Comparison of ENCODE assay signal across 8 cellular contexts in genomic region chr1:22025368-22026154, GRCh38. TPM values are rescaled to one million over a fixed set of nuclear protein-coding genes. Genes with fewer than 3 reads are reported as not detected.
A peak's percentile ranks its signal among the peaks of the same experiment; 100 is the strongest.
DNase-seq lines count a peak whose midpoint lies in the region; ATAC-seq, FAIRE-seq and TF ChIP-seq lines count a peak whose summit lies in the region.

No MANE protein-coding gene starts in this region.

- peak overlapping the region; percentile 91 for H3K4me3 Mint-ChIP-seq in activated T-helper 2 cell treated with anti-CD3 and anti-CD28 coated beads, Interferon-gamma antibody, Interleukin-2, Interleukin-4, amounts not matched to agents 10 μg/mL and 5 μg/mL and 100 μg/mL, durations not matched to agents 14 hours and 24 hours and 36 hours (ENCODE audit: low read depth)
- peak overlapping the region; percentile 97 for H3K4me3 Mint-ChIP-seq in natural killer cell treated with Interleukin-12 subunit alpha and Interleukin-12 subunit beta and Interleukin-15 and Interleukin-18, amount 100 ng/mL, for 72 hours

- H4K20me1 ChIP-seq in Loucy (ENCODE audit: insufficient read depth, low read length, poor library complexity, severe bottlenecking): peaks cover 8% of the 10 kb centered on the region

- intact Hi-C loops in activated T-helper 2 cell treated with anti-CD3 and anti-CD28 coated beads, Interferon-gamma antibody, Interleukin-2, Interleukin-4, amounts not matched to agents 10 μg/mL and 5 μg/mL and 100 μg/mL, durations not matched to agents 14 hours and 24 hours and 36 hours (cut with micrococcal nuclease): loop anchor here (1.0 to 10.0 kb wide), 6 partner anchors 14 to 681 kb away; partner anchors contain the start of gene USP48

- H3K9me3 Mint-ChIP-seq in activated T-helper 2 cell treated with anti-CD3 and anti-CD28 coated beads, Interferon-gamma antibody, Interleukin-2, Interleukin-4, amounts not matched to agents 10 μg/mL and 5 μg/mL and 100 μg/mL, durations not matched to agents 14 hours and 24 hours and 36 hours: no peaks in the 10 kb centered on the region
- no peaks in the 10 kb centered on the region for H3K9me3 Mint-ChIP-seq in natural killer cell treated with Interleukin-12 subunit alpha and Interleukin-12 subunit beta and Interleukin-15 and Interleukin-18, amount 100 ng/mL, for 72 hours

- H3K27ac ChIP-seq in RWPE1: peak overlapping the region; percentile 96

- ATAC-seq in natural killer cell treated with Interleukin-12 subunit alpha and Interleukin-12 subunit beta and Interleukin-15 and Interleukin-18, amount 100 ng/mL, for 72 hours: peak; percentile 86 to 92

- H3K9ac ChIP-seq in Loucy (ENCODE audit: low read depth, low read length, poor library complexity, severe bottlenecking): peak overlapping the region; percentile 98

- no peaks in the 10 kb centered on the region for H3K9me2 ChIP-seq in Loucy (replicated peaks; ENCODE audit: low read depth, low read length)

- POLR2A ChIA-PET in RWPE1 (lab: Yijun Ruan, JAX; ENCODE audit: low non-redundant PET): interaction anchor here (0.6 to 1.5 kb wide), 4 partner anchors 19 to 54 kb away, joined by 3 to 8 read pairs (median 6); partner anchors contain the start of gene CDC42

- DNase-seq in EL: peak; percentile 89
- peak; percentile 57 for DNase-seq in H54 (ENCODE audit: insufficient read length, low spot score)
- DNase-seq in RWPE1 (ENCODE audit: low spot score): peak; percentile 95
- peak; percentile 91 for DNase-seq in activated T-helper 2 cell treated with anti-CD3 and anti-CD28 coated beads, Interferon-gamma antibody, Interleukin-2, Interleukin-4, amounts not matched to agents 10 μg/mL and 5 μg/mL and 100 μg/mL, durations not matched to agents 14 hours and 24 hours and 36 hours (ENCODE audit: low spot score)
- peak; percentile 91 for DNase-seq in fibroblast of peridontal ligament (ENCODE audit: extremely low read depth)
- peak; percentile 93 for DNase-seq in natural killer cell treated with Interleukin-12 subunit alpha and Interleukin-12 subunit beta and Interleukin-15 and Interleukin-18, amount 100 ng/mL, for 72 hours (ENCODE audit: low spot score)
- peak; percentile 84 to 98 (median 90) for DNase-seq in stimulated activated naive CD4-positive, alpha-beta T cell (lab: John Stamatoyannopoulos, UW)

- H3K4me1 ChIP-seq in Loucy (ENCODE audit: insufficient read depth, low read length, poor library complexity, severe bottlenecking): peaks cover 13% of the 10 kb centered on the region

- H3K4me2 ChIP-seq in Loucy (ENCODE audit: low read depth, low read length, poor library complexity, severe bottlenecking): peak overlapping the region; percentile 79

- H3K4me3 ChIP-seq in Loucy (ENCODE audit: low read length, poor library complexity, severe bottlenecking): peak overlapping the region; percentile 90

- 0 out of 2 replicates have a peak, but pooled peaks cover 2% of the 10 kb centered on the region for H3F3A ChIP-seq in Loucy (ENCODE audit: low read depth)

- peak overlapping the region; percentile 100 for H3K27ac Mint-ChIP-seq in activated T-helper 2 cell treated with anti-CD3 and anti-CD28 coated beads, Interferon-gamma antibody, Interleukin-2, Interleukin-4, amounts not matched to agents 10 μg/mL and 5 μg/mL and 100 μg/mL, durations not matched to agents 14 hours and 24 hours and 36 hours
- peak overlapping the region; percentile 98 to 99 for H3K27ac Mint-ChIP-seq in natural killer cell treated with Interleukin-12 subunit alpha and Interleukin-12 subunit beta and Interleukin-15 and Interleukin-18, amount 100 ng/mL, for 72 hours

- H3K27me3 ChIP-seq in Loucy (ENCODE audit: insufficient read depth, low read length, poor library complexity, severe bottlenecking): no peaks in the 10 kb centered on the region

- TF ChIP-seq CTCF in Loucy (conservative IDR thresholded peaks at IDR 0.05; ENCODE audit: low read length): no peak
- TF ChIP-seq CTCF in RWPE1 (conservative IDR thresholded peaks at IDR 0.05; ENCODE audit: low read depth): no peak

- no peaks in the 10 kb centered on the region for H3K27me3 Mint-ChIP-seq in activated T-helper 2 cell treated with anti-CD3 and anti-CD28 coated beads, Interferon-gamma antibody, Interleukin-2, Interleukin-4, amounts not matched to agents 10 μg/mL and 5 μg/mL and 100 μg/mL, durations not matched to agents 14 hours and 24 hours and 36 hours (ENCODE audit: low read depth)
- H3K27me3 Mint-ChIP-seq in natural killer cell treated with Interleukin-12 subunit alpha and Interleukin-12 subunit beta and Interleukin-15 and Interleukin-18, amount 100 ng/mL, for 72 hours: no peaks in the 10 kb centered on the region

- FAIRE-seq in H54 (lab: Jason Lieb, UNC): no peak

- H3K36me3 Mint-ChIP-seq in activated T-helper 2 cell treated with anti-CD3 and anti-CD28 coated beads, Interferon-gamma antibody, Interleukin-2, Interleukin-4, amounts not matched to agents 10 μg/mL and 5 μg/mL and 100 μg/mL, durations not matched to agents 14 hours and 24 hours and 36 hours (ENCODE audit: low read depth): no peaks in the 10 kb centered on the region
- no peaks in the 10 kb centered on the region for H3K36me3 Mint-ChIP-seq in natural killer cell treated with Interleukin-12 subunit alpha and Interleukin-12 subunit beta and Interleukin-15 and Interleukin-18, amount 100 ng/mL, for 72 hours

- H3K9me3 ChIP-seq in Loucy (ENCODE audit: insufficient read depth, low read depth, low read length): no peaks in the 10 kb centered on the region

- CTCF ChIA-PET in RWPE1 (lab: Yijun Ruan, JAX): interaction anchor here (0.6 kb wide), 2 partner anchors 14 to 35 kb away, joined by 3 to 6 read pairs; no protein-coding TSS in a partner anchor

- TF ChIP-seq POLR2A in H54 (IDR thresholded peaks at IDR 0.05; ENCODE audit: low read depth, low read length): no peak; the same call in 1 of the 2 replicates

- H3K4me1 Mint-ChIP-seq in activated T-helper 2 cell treated with anti-CD3 and anti-CD28 coated beads, Interferon-gamma antibody, Interleukin-2, Interleukin-4, amounts not matched to agents 10 μg/mL and 5 μg/mL and 100 μg/mL, durations not matched to agents 14 hours and 24 hours and 36 hours (ENCODE audit: low read depth): peaks cover 41% of the 10 kb centered on the region
- peaks cover 37 to 42% of the 10 kb centered on the region in 2 donors for H3K4me1 Mint-ChIP-seq in natural killer cell treated with Interleukin-12 subunit alpha and Interleukin-12 subunit beta and Interleukin-15 and Interleukin-18, amount 100 ng/mL, for 72 hours (ENCODE audit: low read depth in 2 of 2)

- peaks cover 13% of the 10 kb centered on the region for H3K79me2 ChIP-seq in Loucy (ENCODE audit: insufficient read depth, low read length)

- H3K36me3 ChIP-seq in Loucy (ENCODE audit: insufficient read depth, low read length): no peaks in the 10 kb centered on the region

- H2AFZ ChIP-seq in Loucy (ENCODE audit: low read length): peak overlapping the region; percentile 87

RNA-seq across cellular contexts. Expression of gene CELA3A, which starts 24.1 kb away (rescaled TPM):
- total RNA-seq in activated T-helper 2 cell treated with anti-CD3 and anti-CD28 coated beads, Interferon-gamma antibody, Interleukin-2, Interleukin-4, amounts not matched to agents 10 μg/mL and 5 μg/mL and 100 μg/mL, durations not matched to agents 14 hours and 24 hours and 36 hours: not detected in 2 replicates
- not detected for total RNA-seq in natural killer cell treated with Interleukin-12 subunit alpha and Interleukin-12 subunit beta and Interleukin-15 and Interleukin-18, amount 100 ng/mL, for 72 hours

RNA-seq across cellular contexts. Expression of gene CDC42, which starts 26.9 kb away (rescaled TPM):
- 342 and 350 TPM in 2 replicates for total RNA-seq in activated T-helper 2 cell treated with anti-CD3 and anti-CD28 coated beads, Interferon-gamma antibody, Interleukin-2, Interleukin-4, amounts not matched to agents 10 μg/mL and 5 μg/mL and 100 μg/mL, durations not matched to agents 14 hours and 24 hours and 36 hours
- total RNA-seq in natural killer cell treated with Interleukin-12 subunit alpha and Interleukin-12 subunit beta and Interleukin-15 and Interleukin-18, amount 100 ng/mL, for 72 hours: 100 to 1,000 TPM; 191 to 394 TPM

RNA-seq across cellular contexts. Expression of gene CELA3B, which starts 48.7 kb away (rescaled TPM):
- not detected in 2 replicates for total RNA-seq in activated T-helper 2 cell treated with anti-CD3 and anti-CD28 coated beads, Interferon-gamma antibody, Interleukin-2, Interleukin-4, amounts not matched to agents 10 μg/mL and 5 μg/mL and 100 μg/mL, durations not matched to agents 14 hours and 24 hours and 36 hours
- not detected for total RNA-seq in natural killer cell treated with Interleukin-12 subunit alpha and Interleukin-12 subunit beta and Interleukin-15 and Interleukin-18, amount 100 ng/mL, for 72 hours

Comparison
In these comparisons a context has a peak if more than half of its experiments do, and no peak if none do; other contexts are left out.
1. Peak in every context shown above with its lines: DNase-seq, ATAC-seq, H3K4me3 ChIP-seq and H3K27ac ChIP-seq.